40 cellular contexts compared by ENCODE assay signal in the genomic region with DNA sequence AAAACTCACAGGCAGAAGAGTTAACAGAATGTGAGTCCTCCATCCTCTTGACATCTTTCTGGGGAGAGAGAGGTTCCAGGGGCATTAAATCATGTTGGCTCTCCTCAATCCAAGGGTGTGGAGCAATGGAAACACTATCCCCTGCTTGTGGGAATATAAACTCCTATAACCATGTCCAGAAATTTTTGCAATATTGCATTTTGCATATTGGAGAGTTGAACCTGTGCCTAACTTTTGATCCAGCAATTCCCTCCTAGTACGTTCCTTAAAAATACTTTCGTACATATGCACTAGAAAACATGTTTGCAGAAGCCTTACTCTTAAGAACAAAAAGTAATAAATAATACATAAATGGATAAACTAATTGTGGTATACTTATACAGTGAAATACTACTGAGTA.
"Had no signal": no experiment of that assay in that cellular context is flagged by ENCODE, and none has a peak within 500 bp of the region (broad histone marks: within the 10 kb centered on the region; RNA-seq: fewer than 3 reads in every experiment).

No MANE protein-coding gene starts in this region.

- H3K4me1 Mint-ChIP-seq: activated naive CD4-positive, alpha-beta T cell treated with anti-CD3 and anti-CD28 coated beads, Interleukin-2, amount 50 U/mL, for 24 hours; activated T-helper 17 cell treated with anti-CD3 and anti-CD28 coated beads, Interleukin-2, amount 50 U/mL, for 72 hours; central memory CD8-positive, alpha-beta T cell had no signal

- H3K4me3 ChIP-seq: adrenal gland, ascending aorta, body of pancreas, breast epithelium, cardiac muscle cell had no signal

- H3K9me3 Mint-ChIP-seq: activated naive CD4-positive, alpha-beta T cell treated with anti-CD3 and anti-CD28 coated beads for 36 hours; activated naive CD4-positive, alpha-beta T cell treated with anti-CD3 and anti-CD28 coated beads, Interleukin-2, amount 10 ng/mL, durations not matched to agents 7 days and 5 days; activated naive CD4-positive, alpha-beta T cell treated with anti-CD3 and anti-CD28 coated beads, Interleukin-2, amount 50 U/mL, for 24 hours; activated naive CD4-positive, alpha-beta T cell treated with anti-CD3 and anti-CD28 coated beads, Interleukin-2, amount 50 U/mL, for 72 hours; activated naive CD8-positive, alpha-beta T cell treated with anti-CD3 and anti-CD28 coated beads for 36 hours; activated naive CD8-positive, alpha-beta T cell treated with anti-CD3 and anti-CD28 coated beads, Interleukin-2, amount 10 ng/mL, durations not matched to agents 7 days and 5 days; activated naive CD8-positive, alpha-beta T cell treated with anti-CD3 and anti-CD28 coated beads, Interleukin-2, amount 50 U/mL, for 24 hours; activated T-cell treated with anti-CD3 and anti-CD28 coated beads, Interleukin-2, amount 50 U/mL, for 24 hours; activated T-cell treated with anti-CD3 and anti-CD28 coated beads, Interleukin-2, amount 50 U/mL, for 4 hours; activated T-cell treated with anti-CD3 and anti-CD28 coated beads, Interleukin-2, amount 50 U/mL, for 72 hours; activated T-helper 1 cell treated with anti-CD3 and anti-CD28 coated beads, Interleukin-12 subunit alpha, Interleukin-12 subunit beta, Interleukin-2, Interleukin-4 antibody, amounts not matched to agents 30 ng/mL and 10 ng/mL and 1 ng/mL, durations not matched to agents 14 hours and 24 hours and 36 hours; activated T-helper 17 cell treated with anti-CD3 and anti-CD28 coated beads, Interleukin-2, amount 50 U/mL, for 72 hours; activated T-helper 2 cell treated with anti-CD3 and anti-CD28 coated beads, Interferon-gamma antibody, Interleukin-2, Interleukin-4, amounts not matched to agents 10 μg/mL and 5 μg/mL and 100 μg/mL, durations not matched to agents 14 hours and 24 hours and 36 hours; brain; central memory CD8-positive, alpha-beta T cell had no signal

- H3K4me3 Mint-ChIP-seq: activated naive CD4-positive, alpha-beta T cell treated with anti-CD3 and anti-CD28 coated beads for 36 hours; activated naive CD4-positive, alpha-beta T cell treated with anti-CD3 and anti-CD28 coated beads, Interleukin-2, amount 10 ng/mL, durations not matched to agents 7 days and 5 days; activated naive CD4-positive, alpha-beta T cell treated with anti-CD3 and anti-CD28 coated beads, Interleukin-2, amount 50 U/mL, for 24 hours; activated naive CD8-positive, alpha-beta T cell; activated naive CD8-positive, alpha-beta T cell treated with anti-CD3 and anti-CD28 coated beads for 36 hours; activated naive CD8-positive, alpha-beta T cell treated with anti-CD3 and anti-CD28 coated beads, Interleukin-2, amount 10 ng/mL, durations not matched to agents 7 days and 5 days; activated naive CD8-positive, alpha-beta T cell treated with anti-CD3 and anti-CD28 coated beads, Interleukin-2, amount 50 U/mL, for 24 hours; activated T-cell treated with anti-CD3 and anti-CD28 coated beads, Interleukin-2, amount 50 U/mL, for 24 hours; activated T-cell treated with anti-CD3 and anti-CD28 coated beads, Interleukin-2, amount 50 U/mL, for 4 hours; activated T-cell treated with anti-CD3 and anti-CD28 coated beads, Interleukin-2, amount 50 U/mL, for 72 hours; activated T-helper 1 cell treated with anti-CD3 and anti-CD28 coated beads, Interleukin-12 subunit alpha, Interleukin-12 subunit beta, Interleukin-2, Interleukin-4 antibody, amounts not matched to agents 30 ng/mL and 10 ng/mL and 1 ng/mL, durations not matched to agents 14 hours and 24 hours and 36 hours; activated T-helper 17 cell treated with anti-CD3 and anti-CD28 coated beads, Interleukin-2, amount 50 U/mL, for 72 hours; brain; central memory CD8-positive, alpha-beta T cell had no signal

- H3K4me1 ChIP-seq: breast epithelium had no signal

- H3K27ac Mint-ChIP-seq: activated naive CD4-positive, alpha-beta T cell treated with anti-CD3 and anti-CD28 coated beads for 36 hours; activated naive CD4-positive, alpha-beta T cell treated with anti-CD3 and anti-CD28 coated beads, Interleukin-2, amount 10 ng/mL, durations not matched to agents 7 days and 5 days; activated naive CD4-positive, alpha-beta T cell treated with anti-CD3 and anti-CD28 coated beads, Interleukin-2, amount 50 U/mL, for 24 hours; activated naive CD4-positive, alpha-beta T cell treated with anti-CD3 and anti-CD28 coated beads, Interleukin-2, amount 50 U/mL, for 72 hours; activated naive CD8-positive, alpha-beta T cell; activated naive CD8-positive, alpha-beta T cell treated with anti-CD3 and anti-CD28 coated beads for 36 hours; activated naive CD8-positive, alpha-beta T cell treated with anti-CD3 and anti-CD28 coated beads, Interleukin-2, amount 10 ng/mL, durations not matched to agents 7 days and 5 days; activated naive CD8-positive, alpha-beta T cell treated with anti-CD3 and anti-CD28 coated beads, Interleukin-2, amount 50 U/mL, for 24 hours; activated T-cell treated with anti-CD3 and anti-CD28 coated beads, Interleukin-2, amount 50 U/mL, for 24 hours; activated T-cell treated with anti-CD3 and anti-CD28 coated beads, Interleukin-2, amount 50 U/mL, for 72 hours; activated T-helper 1 cell treated with anti-CD3 and anti-CD28 coated beads, Interleukin-12 subunit alpha, Interleukin-12 subunit beta, Interleukin-2, Interleukin-4 antibody, amounts not matched to agents 30 ng/mL and 10 ng/mL and 1 ng/mL, durations not matched to agents 14 hours and 24 hours and 36 hours; activated T-helper 17 cell treated with anti-CD3 and anti-CD28 coated beads, Interleukin-2, amount 50 U/mL, for 72 hours; activated T-helper 2 cell treated with anti-CD3 and anti-CD28 coated beads, Interferon-gamma antibody, Interleukin-2, Interleukin-4, amounts not matched to agents 10 μg/mL and 5 μg/mL and 100 μg/mL, durations not matched to agents 14 hours and 24 hours and 36 hours; brain had no signal

- H3K27me3 Mint-ChIP-seq: activated naive CD4-positive, alpha-beta T cell treated with anti-CD3 and anti-CD28 coated beads, Interleukin-2, amount 10 ng/mL, durations not matched to agents 7 days and 5 days; activated naive CD4-positive, alpha-beta T cell treated with anti-CD3 and anti-CD28 coated beads, Interleukin-2, amount 50 U/mL, for 24 hours; activated naive CD8-positive, alpha-beta T cell; activated naive CD8-positive, alpha-beta T cell treated with anti-CD3 and anti-CD28 coated beads for 36 hours; activated naive CD8-positive, alpha-beta T cell treated with anti-CD3 and anti-CD28 coated beads, Interleukin-2, amount 50 U/mL, for 24 hours; activated T-cell treated with anti-CD3 and anti-CD28 coated beads, Interleukin-2, amount 50 U/mL, for 24 hours; brain; central memory CD8-positive, alpha-beta T cell had no signal

- DNase-seq: activated effector memory CD4-positive, alpha-beta T cell treated with anti-CD3 and anti-CD28 coated beads, Interleukin-2, amount 50 U/mL, for 16 hours; activated effector memory CD4-positive, alpha-beta T cell treated with Interleukin-2 at 50 U/mL for 16 hours; activated gamma-delta T cell; activated gamma-delta T cell treated with Interleukin-2 at 50 U/mL for 16 hours; activated naive CD4-positive, alpha-beta T cell; activated naive CD4-positive, alpha-beta T cell treated with anti-CD3 and anti-CD28 coated beads for 36 hours; activated naive CD4-positive, alpha-beta T cell treated with anti-CD3 and anti-CD28 coated beads, Interleukin-2, amount 10 ng/mL, durations not matched to agents 7 days and 5 days; activated naive CD4-positive, alpha-beta T cell treated with anti-CD3 and anti-CD28 coated beads, Interleukin-2, amount 50 U/mL, for 16 hours; activated naive CD4-positive, alpha-beta T cell treated with Interleukin-2 at 50 U/mL for 16 hours; activated naive CD8-positive, alpha-beta T cell treated with anti-CD3 and anti-CD28 coated beads for 36 hours; activated naive CD8-positive, alpha-beta T cell treated with anti-CD3 and anti-CD28 coated beads, Interleukin-2, amount 10 ng/mL, durations not matched to agents 7 days and 5 days; activated naive CD8-positive, alpha-beta T cell treated with anti-CD3 and anti-CD28 coated beads, Interleukin-2, amount 50 U/mL, for 24 hours; activated T-cell treated with anti-CD3 and anti-CD28 coated beads, Interleukin-2, amount 50 U/mL, for 1 hour; activated T-cell treated with anti-CD3 and anti-CD28 coated beads, Interleukin-2, amount 50 U/mL, for 24 hours; activated T-cell treated with anti-CD3 and anti-CD28 coated beads, Interleukin-2, amount 50 U/mL, for 4 hours; activated T-cell treated with anti-CD3 and anti-CD28 coated beads, Interleukin-2, amount 50 U/mL, for 48 hours; activated T-cell treated with anti-CD3 and anti-CD28 coated beads, Interleukin-2, amount 50 U/mL, for 72 hours; adrenal gland; amniotic stem cell; amygdala; anterior cingulate cortex; aorta; body of pancreas; brain microvascular endothelial cell; caudate nucleus; central memory CD4-positive, alpha-beta T cell; cerebellar nuclear complex had no signal

- H3K27me3 ChIP-seq: adrenal gland, ascending aorta, body of pancreas, brain microvascular endothelial cell, breast epithelium, cardiac muscle cell had no signal

- H3K9me3 ChIP-seq: adrenal gland, ascending aorta, body of pancreas, breast epithelium had no signal

- H3K27ac ChIP-seq: adrenal gland, ascending aorta, body of pancreas, brain microvascular endothelial cell, breast epithelium, cardiac muscle cell had no signal

- H3K36me3 Mint-ChIP-seq: activated naive CD4-positive, alpha-beta T cell treated with anti-CD3 and anti-CD28 coated beads, Interleukin-2, amount 10 ng/mL, durations not matched to agents 7 days and 5 days; activated naive CD4-positive, alpha-beta T cell treated with anti-CD3 and anti-CD28 coated beads, Interleukin-2, amount 50 U/mL, for 24 hours; activated naive CD4-positive, alpha-beta T cell treated with anti-CD3 and anti-CD28 coated beads, Interleukin-2, amount 50 U/mL, for 72 hours; activated naive CD8-positive, alpha-beta T cell; activated naive CD8-positive, alpha-beta T cell treated with anti-CD3 and anti-CD28 coated beads for 36 hours; activated naive CD8-positive, alpha-beta T cell treated with anti-CD3 and anti-CD28 coated beads, Interleukin-2, amount 10 ng/mL, durations not matched to agents 7 days and 5 days; brain had no signal

- ATAC-seq: activated naive CD4-positive, alpha-beta T cell treated with anti-CD3 and anti-CD28 coated beads, Interleukin-2, amount 50 U/mL, for 72 hours; activated naive CD8-positive, alpha-beta T cell treated with anti-CD3 and anti-CD28 coated beads, Interleukin-2, amount 50 U/mL, for 24 hours; activated T-cell treated with anti-CD3 and anti-CD28 coated beads, Interleukin-2, amount 50 U/mL, for 4 hours; activated T-cell treated with anti-CD3 and anti-CD28 coated beads, Interleukin-2, amount 50 U/mL, for 72 hours; activated T-helper 17 cell treated with anti-CD3 and anti-CD28 coated beads, Interleukin-2, amount 50 U/mL, for 72 hours; body of pancreas had no signal

- FAIRE-seq: astrocyte, bronchial epithelial cell had no signal

- H3K36me3 ChIP-seq: adrenal gland, ascending aorta, brain microvascular endothelial cell, breast epithelium, cardiac muscle cell had no signal
